Comparison of ENCODE assay signal across 12 cellular contexts in the genomic region with DNA sequence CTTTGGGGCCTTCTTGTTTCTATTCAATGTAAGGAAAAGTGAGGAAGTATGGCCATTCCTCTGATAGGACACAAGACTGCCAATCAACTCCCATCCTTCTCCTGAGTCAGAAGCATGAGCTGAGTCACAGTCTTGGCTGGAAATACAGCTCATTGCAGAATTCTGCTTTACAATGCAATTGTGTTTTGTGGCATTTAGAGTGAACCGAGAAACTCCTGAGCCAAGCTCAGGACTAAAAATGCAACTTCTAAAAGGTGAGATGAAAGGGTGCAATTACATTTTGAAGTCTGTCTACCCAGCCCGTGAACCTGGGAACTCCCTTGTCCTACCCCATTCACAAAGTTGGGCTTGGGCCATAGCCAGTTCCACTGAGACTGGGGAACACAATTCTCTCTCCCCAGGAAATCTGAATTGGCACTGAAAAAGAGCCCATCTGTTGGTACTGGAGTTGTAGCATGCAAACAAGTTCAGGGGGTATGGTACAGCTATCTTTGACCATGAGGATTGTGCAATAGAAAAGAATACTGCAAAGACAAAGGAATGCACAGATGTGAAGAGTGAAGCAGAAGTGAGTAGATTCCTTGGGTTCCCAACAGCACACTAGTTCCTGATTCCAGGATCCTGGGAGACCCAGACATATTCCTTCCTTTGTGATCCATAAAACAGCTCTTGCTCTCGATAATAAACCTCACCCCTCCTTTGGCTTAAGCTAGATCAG. TPM values are rescaled to one million over a fixed set of nuclear protein-coding genes. Genes with fewer than 3 reads are reported as not detected.
A peak's percentile ranks its signal among the peaks of the same experiment; 100 is the strongest.
DNase-seq lines count a peak whose midpoint lies in the region; ATAC-seq lines count a peak whose summit lies in the region.
"Had no signal": no experiment of that assay in that cellular context is flagged by ENCODE, and none has a peak within 500 bp of the region (broad histone marks: within the 10 kb centered on the region; RNA-seq: fewer than 3 reads in every experiment).

No MANE protein-coding gene starts in this region.

- peak overlapping the region; percentile 68 for H3K4me2 ChIP-seq in BLaER1

- H3K9ac ChIP-seq in BLaER1 = no peak overlapping the region; the same call in 1 of the 2 replicates

- H3K4me1 ChIP-seq in BLaER1 = peaks cover 54% of the 10 kb centered on the region

- peaks cover 16% of the 10 kb centered on the region for H3K36me3 ChIP-seq in BLaER1
- H3K36me3 ChIP-seq: ovary had no signal

- ATAC-seq in HG02571 (IDR thresholded peaks at IDR 0.05; ENCODE audit: unreplicated experiment) = no peak
- ATAC-seq: T-helper 17 cell had no signal

- peak overlapping the region; percentile 68 for H3K27ac ChIP-seq in BLaER1
- H3K27ac ChIP-seq: ovary had no signal

- H3K4me3 ChIP-seq in BLaER1 = no peak overlapping the region
- H3K4me3 ChIP-seq: ovary had no signal

- H3K27me3 ChIP-seq in BLaER1 = peaks cover 54% of the 10 kb centered on the region
- H3K27me3 ChIP-seq: ovary had no signal

- no peaks in the 10 kb centered on the region for H4K20me1 ChIP-seq in BLaER1

- DNase-seq in H4 (ENCODE audit: low spot score) (peak; percentile 41), amniotic epithelial cell (ENCODE audit: low read depth) (peak; percentile 81), kidney tubule cell (ENCODE audit: low spot score) (peak; percentile 33), NCI-H1105 (lab: John Stamatoyannopoulos, UW) (no peak), NCI-H69 (lab: John Stamatoyannopoulos, UW) (no peak)
- DNase-seq: activated effector memory CD4-positive, alpha-beta T cell treated with anti-CD3 and anti-CD28 coated beads, Interleukin-2, amount 50 U/mL, for 16 hours; GDM1; kidney; ovary; T-helper 17 cell had no signal

- peaks cover 12% of the 10 kb centered on the region; the same call in 1 of the 2 replicates for H3K9me3 ChIP-seq in BLaER1
- H3K9me3 ChIP-seq: ovary had no signal

RNA-seq across cellular contexts. Expression of a gene that starts 43.1 kb away (rescaled TPM):
- total RNA-seq in H4 (2014; rRNA removed; shearing (Covaris generic)) = not detected in 2 replicates
- total RNA-seq: T-helper 17 cell had no signal

RNA-seq across cellular contexts. Expression of a gene that starts 54.4 kb away (rescaled TPM):
- 0.08 and 0.33 TPM in 2 replicates for total RNA-seq in H4 (2014; rRNA removed; shearing (Covaris generic))

Comparison
In these comparisons a context has a peak if more than half of its experiments do, and no peak if none do; other contexts are left out.
1. DNase-seq: peak in H4 (single experiment), amniotic epithelial cell (single experiment) and kidney tubule cell (single experiment); none in NCI-H1105 (single experiment) and NCI-H69 (single experiment).